Comparison of ENCODE assay signal across 1 cellular context in genomic region chr7:99805641-99806040, GRCh38.
A peak's percentile ranks its signal among the peaks of the same experiment; 100 is the strongest.
TF ChIP-seq lines count a peak whose summit lies in the region.

No MANE protein-coding gene starts in this region.

TF ChIP-seq in K562, 482 proteins besides CTCF, POLR2A, EP300 and RAD21 (continued from another document):
- TF ChIP-seq CUX1 (CRISPR knock-in tag; IDR thresholded peaks at IDR 0.05) (no peak), ARID1B (IDR thresholded peaks at IDR 0.05) (no peak), SMARCB1 (IDR thresholded peaks at IDR 0.05; ENCODE audit: insufficient read length, low read depth) (no peak), BCOR (IDR thresholded peaks at IDR 0.05) (peak; percentile 87), CXXC5 (CRISPR knock-in tag; IDR thresholded peaks at IDR 0.05) (no peak), ADNP (tag; IDR thresholded peaks at IDR 0.05) (peak; percentile 70; the same call in 1 of the 2 replicates), TEAD2 (tag; IDR thresholded peaks at IDR 0.05) (no peak), DPF2 (IDR thresholded peaks at IDR 0.05) (no peak), NCOA6 (IDR thresholded peaks at IDR 0.05) (no peak), FOXA1 (IDR thresholded peaks at IDR 0.05; ENCODE audit: borderline replicate concordance) (no peak), ERF (CRISPR knock-in tag; IDR thresholded peaks at IDR 0.05) (no peak), STAG1 (CRISPR knock-in tag; IDR thresholded peaks at IDR 0.05; ENCODE audit: borderline replicate concordance) (no peak), ZNF23 (CRISPR knock-in tag; IDR thresholded peaks at IDR 0.05) (no peak), HOMEZ (CRISPR knock-in tag; IDR thresholded peaks at IDR 0.05) (no peak), ZNF589 (CRISPR knock-in tag; IDR thresholded peaks at IDR 0.05; ENCODE audit: low read depth) (no peak), TBL1XR1 (IDR thresholded peaks at IDR 0.05; ENCODE audit: low read length in 2 of 2) (no peak), SRSF9 (IDR thresholded peaks at IDR 0.05; ENCODE audit: borderline replicate concordance, low read depth, low read length) (no peak), KDM4B (IDR thresholded peaks at IDR 0.05; ENCODE audit: borderline replicate concordance in 2 of 2, low read depth in 1 of 2) (no peak), SMARCA5 (IDR thresholded peaks at IDR 0.05) (0 out of 2 replicates have a peak, but pooled peaks have one; percentile 23), SMAD1 (IDR thresholded peaks at IDR 0.05; ENCODE audit: low read depth, low read length, partially characterized antibody) (no peak), RNF219 (CRISPR knock-in tag; IDR thresholded peaks at IDR 0.05) (no peak), CHD1 (IDR thresholded peaks at IDR 0.05; ENCODE audit: low read length) (no peak), CBX3 (IDR thresholded peaks at IDR 0.05; ENCODE audit: borderline replicate concordance in 1 of 2, low read length in 2 of 2) (peak in 1 of 2 experiments; percentile 63; a peak in 1 of 3 replicates), CTCFL (IDR thresholded peaks at IDR 0.05; ENCODE audit: borderline replicate concordance, insufficient read depth, low read depth, low read length, poor library complexity, severe bottlenecking) (no peak), ZC3H11A (IDR thresholded peaks at IDR 0.05; ENCODE audit: low read depth, low read length) (no peak), ATF3 (IDR thresholded peaks at IDR 0.05) (no peak), ATF3 (CRISPR knock-in tag; conservative IDR thresholded peaks at IDR 0.05) (no peak), TOE1 (IDR thresholded peaks at IDR 0.05; ENCODE audit: borderline replicate concordance) (no peak), TOE1 (CRISPR knock-in tag; IDR thresholded peaks at IDR 0.05; ENCODE audit: borderline replicate concordance, low read depth) (no peak), TRIM24 (IDR thresholded peaks at IDR 0.05) (no peak; a peak in 1 of 4 replicates), YY1 (IDR thresholded peaks at IDR 0.05; ENCODE audit: borderline replicate concordance in 1 of 3, control insufficient read depth in 1 of 3, extremely low read depth in 1 of 3, insufficient read depth in 3 of 3, insufficient read length in 1 of 3, insufficient replicate concordance in 2 of 3, low read depth in 1 of 3, low read length in 2 of 3) (no peak), NFYB (IDR thresholded peaks at IDR 0.05; ENCODE audit: extremely low read depth, insufficient read length) (no peak), SETDB1 (IDR thresholded peaks at IDR 0.05; ENCODE audit: low read length) (no peak), ZHX1 (conservative IDR thresholded peaks at IDR 0.05; ENCODE audit: low read length) (no peak), ZNF75A (CRISPR knock-in tag; IDR thresholded peaks at IDR 0.05) (no peak), ETV1 (tag; conservative IDR thresholded peaks at IDR 0.05; ENCODE audit: low read depth) (no peak), ZFX (CRISPR knock-in tag; IDR thresholded peaks at IDR 0.05) (no peak), BRCA1 (IDR thresholded peaks at IDR 0.05) (no peak), BRCA1 (CRISPR knock-in tag; IDR thresholded peaks at IDR 0.05) (no peak), TAF9B (IDR thresholded peaks at IDR 0.05; ENCODE audit: partially characterized antibody) (no peak), ZNF347 (CRISPR knock-in tag; IDR thresholded peaks at IDR 0.05; ENCODE audit: low read depth) (no peak), THRA (IDR thresholded peaks at IDR 0.05) (no peak), KLF10 (CRISPR knock-in tag; IDR thresholded peaks at IDR 0.05) (no peak), FOXP1 (CRISPR knock-in tag; IDR thresholded peaks at IDR 0.05) (no peak), PURB (CRISPR knock-in tag; IDR thresholded peaks at IDR 0.05; ENCODE audit: low read depth) (no peak), CSDE1 (IDR thresholded peaks at IDR 0.05) (no peak), GMEB1 (CRISPR knock-in tag; IDR thresholded peaks at IDR 0.05) (no peak), RBM25 (IDR thresholded peaks at IDR 0.05; ENCODE audit: low read depth, low read length, severe bottlenecking) (peak; percentile 98)
